Comparison of ENCODE assay signal across 8 cellular contexts in the genomic region with DNA sequence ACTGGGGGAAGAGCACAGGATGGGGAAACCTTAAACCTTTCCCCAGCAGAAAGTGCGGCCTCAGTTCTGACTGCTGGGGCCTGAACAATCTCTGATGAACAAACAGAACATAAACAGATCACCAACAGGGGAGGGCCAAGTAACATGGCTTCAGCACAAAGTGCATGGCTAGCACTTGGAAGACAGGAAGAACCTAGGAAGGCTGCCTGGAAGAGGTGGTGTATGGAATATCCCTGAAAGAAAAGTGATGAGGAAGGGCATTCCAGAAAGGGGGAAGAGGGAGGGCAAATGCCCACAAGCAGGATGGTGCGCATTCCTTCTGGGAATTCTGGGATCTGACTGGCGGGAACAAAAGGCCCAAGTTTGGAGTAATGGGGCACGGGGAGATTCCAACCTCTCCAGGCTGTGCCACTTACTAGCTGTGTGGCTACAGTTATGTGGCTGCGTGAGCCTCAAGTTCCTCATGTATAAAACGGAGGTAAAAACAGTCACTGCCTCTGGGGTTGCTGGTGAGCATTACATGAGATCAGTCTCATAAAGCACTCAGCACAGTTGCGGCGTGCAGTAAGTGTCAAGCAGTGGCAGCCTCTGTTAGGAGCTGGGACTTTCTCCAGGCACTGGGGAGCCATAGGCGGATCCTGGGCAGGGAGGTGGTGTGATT. TPM values are rescaled to one million over a fixed set of nuclear protein-coding genes. Genes with fewer than 3 reads are reported as not detected.
A peak's percentile ranks its signal among the peaks of the same experiment; 100 is the strongest.
DNase-seq lines count a peak whose midpoint lies in the region; TF ChIP-seq lines count a peak whose summit lies in the region.

No MANE protein-coding gene starts in this region.

- H3K27ac ChIP-seq in Peyer's patch, result peak overlapping the region; percentile 56 to 79 (median 64)
- H3K27ac ChIP-seq in rectal smooth muscle tissue (ENCODE audit: low read depth, low read length), result peak overlapping the region; percentile 68

- H3K4me1 ChIP-seq in Peyer's patch, result no peaks in the 10 kb centered on the region
- peaks cover 10% of the 10 kb centered on the region for H3K4me1 ChIP-seq in rectal smooth muscle tissue (ENCODE audit: control insufficient read depth, insufficient read depth, low read length)

- peak; percentile 29 for TF ChIP-seq CTCF in GM12864 (IDR thresholded peaks at IDR 0.05; ENCODE audit: low read depth, low read length, missing control alignments)
- no peak for TF ChIP-seq CTCF in Peyer's patch (IDR thresholded peaks at IDR 0.05)
- no peak for TF ChIP-seq CTCF in fibroblast of mammary gland (conservative IDR thresholded peaks at IDR 0.05; ENCODE audit: control insufficient read depth, insufficient read depth, low read depth, low read length)
- no peak for TF ChIP-seq CTCF in GM20000 (IDR thresholded peaks at IDR 0.05; ENCODE audit: extremely low read depth, missing control alignments)

- DNase-seq in GM12864 (ENCODE audit: low read depth), result no peak
- no peak for DNase-seq in Peyer's patch
- peak; percentile 75 for DNase-seq in fibroblast of mammary gland (ENCODE audit: low read depth)
- DNase-seq in GM20000 (ENCODE audit: low spot score), result no peak
- no peak for DNase-seq in NCI-H2029 (lab: John Stamatoyannopoulos, UW)
- DNase-seq in stimulated activated CD4-positive, alpha-beta T cell treated with anti-CD3 and anti-CD28 coated beads, Interleukin-15, amount 100 ng/mL, for 24 hours, result no peak
- no peak for DNase-seq in stimulated activated CD4-positive, alpha-beta T cell treated with anti-CD3 and anti-CD28 coated beads, Interleukin-1b, Interleukin-23, amount 100 ng/mL, for 48 hours

- no peaks in the 10 kb centered on the region for H3K36me3 ChIP-seq in Peyer's patch
- no peaks in the 10 kb centered on the region for H3K36me3 ChIP-seq in rectal smooth muscle tissue (ENCODE audit: control insufficient read depth, insufficient read depth, low read length)

- H3K9me3 ChIP-seq in Peyer's patch, result no peaks in the 10 kb centered on the region

- H3K9ac ChIP-seq in rectal smooth muscle tissue (ENCODE audit: low read length), result no peak overlapping the region

- no peak for TF ChIP-seq POLR2A in Peyer's patch (IDR thresholded peaks at IDR 0.05)

- H3K4me3 ChIP-seq in GM12864 (ENCODE audit: low read depth, low read length), result no peak overlapping the region
- H3K4me3 ChIP-seq in Peyer's patch, result peak overlapping the region; percentile 7 to 44 (median 34)
- peak overlapping the region; percentile 97 for H3K4me3 ChIP-seq in fibroblast of mammary gland (ENCODE audit: control insufficient read depth, low read depth, low read length)
- peak overlapping the region; percentile 67 for H3K4me3 ChIP-seq in rectal smooth muscle tissue (ENCODE audit: low read length)

- H3K27me3 ChIP-seq in Peyer's patch, result no peaks in the 10 kb centered on the region
- no peaks in the 10 kb centered on the region for H3K27me3 ChIP-seq in rectal smooth muscle tissue (ENCODE audit: control insufficient read depth, insufficient read depth, low read length)

RNA-seq across cellular contexts. Expression of gene PDGFRB, which starts 1.6 kb away (rescaled TPM):
- 10 to 100 TPM; 17.5 to 87.5 (median 31.2) TPM for total RNA-seq in Peyer's patch

RNA-seq across cellular contexts. Expression of gene CDX1, which starts 12.5 kb away (rescaled TPM):
- total RNA-seq in Peyer's patch, result 100 to 1,000 TPM; 177 to 429 (median 370) TPM

RNA-seq across cellular contexts. Expression of gene SLC6A7, which starts 35.8 kb away (rescaled TPM):
- 10 to 100 TPM; 12.3 to 41.6 (median 19.9) TPM for total RNA-seq in Peyer's patch
